In the genomic region with DNA sequence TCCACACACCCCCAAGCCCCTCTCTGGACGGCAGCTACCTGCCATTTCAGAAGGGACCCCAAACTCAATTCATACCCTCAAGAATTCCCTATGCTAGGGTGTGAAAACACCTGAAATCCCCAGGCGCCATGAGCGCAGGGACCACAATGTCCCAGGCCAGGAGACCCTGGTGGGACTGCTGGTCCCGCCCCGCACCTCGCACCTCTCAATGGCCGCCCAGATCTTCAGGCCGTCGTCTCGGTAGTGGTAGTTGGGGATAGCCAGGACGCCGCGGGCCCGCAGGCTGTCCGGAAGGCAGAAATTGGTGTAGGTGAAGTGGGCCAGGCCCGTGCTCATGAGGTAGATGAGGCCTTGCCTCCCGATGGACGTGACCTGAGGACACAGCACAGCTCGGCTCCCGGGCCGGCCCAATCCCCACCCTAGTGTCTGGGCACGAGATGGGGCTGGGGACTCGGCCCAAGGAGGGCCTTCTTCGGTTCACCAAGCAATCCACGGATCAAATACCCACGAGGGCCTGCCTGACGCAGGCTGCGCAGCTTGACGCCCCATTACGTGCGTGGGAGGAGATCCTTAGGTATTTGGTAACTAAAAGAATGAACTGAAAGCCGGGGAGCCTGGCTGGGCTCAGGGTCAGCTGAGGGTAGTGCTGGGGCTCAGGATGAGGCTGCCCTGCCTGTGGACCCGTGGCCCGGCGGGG, we compare ENCODE assay signal across 22 cellular contexts. TPM values are rescaled to one million over a fixed set of nuclear protein-coding genes. Genes with fewer than 3 reads are reported as not detected.
"Had no signal": no experiment of that assay in that cellular context is flagged by ENCODE, and none has a peak within 500 bp of the region (broad histone marks: within the 10 kb centered on the region; RNA-seq: fewer than 3 reads in every experiment).

No MANE protein-coding gene starts in this region.

- H3K4me3 Mint-ChIP-seq: stimulated activated naive CD8-positive, alpha-beta T cell treated with anti-CD3 and anti-CD28 coated beads, Interleukin-15, Interleukin-2, amounts not matched to agents 100 ng/mL and 50 ng/mL, for 24 hours had no signal

- H3K4me1 ChIP-seq: colonic mucosa, prostate gland had no signal

- H3K4me3 ChIP-seq: gastrocnemius medialis had no signal

- H3K36me3 Mint-ChIP-seq: naive B cell had no signal

- H3K9me3 Mint-ChIP-seq: activated CD8-positive, alpha-beta T cell treated with anti-CD3 and anti-CD28 coated beads for 36 hours; activated T-cell treated with anti-CD3 and anti-CD28 coated beads, Interleukin-2, amount 50 U/mL, for 72 hours; stimulated activated naive CD8-positive, alpha-beta T cell treated with anti-CD3 and anti-CD28 coated beads, Interleukin-15, Interleukin-2, amounts not matched to agents 100 ng/mL and 50 ng/mL, for 24 hours had no signal

- ATAC-seq: gastrocnemius medialis had no signal

- H3K9me3 ChIP-seq: ascending aorta, colonic mucosa, gastrocnemius medialis, heart right ventricle, prostate gland, sigmoid colon, upper lobe of left lung had no signal

- H3K27ac ChIP-seq: ascending aorta, cardiac muscle cell, colonic mucosa, epithelial cell of prostate, gastrocnemius medialis, heart right ventricle, prostate gland, sigmoid colon, upper lobe of left lung had no signal

- H3K36me3 ChIP-seq: ascending aorta, cardiac muscle cell, colonic mucosa, gastrocnemius medialis, heart right ventricle, prostate gland, sigmoid colon, upper lobe of left lung had no signal

- DNase-seq: activated CD8-positive, alpha-beta memory T cell treated with anti-CD3 and anti-CD28 coated beads, Interleukin-2, amount 50 U/mL, for 4 hours; activated CD8-positive, alpha-beta T cell treated with anti-CD3 and anti-CD28 coated beads for 36 hours; activated naive CD4-positive, alpha-beta T cell; activated T-cell treated with anti-CD3 and anti-CD28 coated beads, Interleukin-2, amount 50 U/mL, for 72 hours; colonic mucosa; effector CD4-positive, alpha-beta T cell; gastrocnemius medialis; heart right ventricle; midbrain; naive B cell; sigmoid colon; SW 1271; T1000 had no signal

- H3K27ac Mint-ChIP-seq: activated CD8-positive, alpha-beta T cell treated with anti-CD3 and anti-CD28 coated beads for 36 hours; activated T-cell treated with anti-CD3 and anti-CD28 coated beads, Interleukin-2, amount 50 U/mL, for 72 hours; stimulated activated naive CD8-positive, alpha-beta T cell treated with anti-CD3 and anti-CD28 coated beads, Interleukin-15, Interleukin-2, amounts not matched to agents 100 ng/mL and 50 ng/mL, for 24 hours had no signal

RNA-seq across cellular contexts. Expression of a gene that starts 9.2 kb away (rescaled TPM):
- total RNA-seq: activated T-cell treated with anti-CD3 and anti-CD28 coated beads, Interleukin-2, amount 50 U/mL, for 72 hours; ascending aorta; cardiac muscle cell; colonic mucosa; gastrocnemius medialis; heart right ventricle; liver; sigmoid colon; upper lobe of left lung had no signal
- polyA plus RNA-seq: liver had no signal

RNA-seq across cellular contexts. Expression of a gene that starts 14.8 kb away (rescaled TPM):
- total RNA-seq: ascending aorta, colonic mucosa, gastrocnemius medialis, kidney epithelial cell, liver, sigmoid colon had no signal
- polyA plus RNA-seq: liver had no signal

RNA-seq across cellular contexts. Expression of a gene that starts 21.6 kb away (rescaled TPM):
- total RNA-seq: ascending aorta, gastrocnemius medialis, heart right ventricle, liver, sigmoid colon, temporal lobe, upper lobe of left lung had no signal
- polyA plus RNA-seq: heart right ventricle, liver had no signal
